ENCODE assay signal across 14 cellular contexts in genomic region chr19:46381746-46382345, GRCh38. TPM values are rescaled to one million over a fixed set of nuclear protein-coding genes. Genes with fewer than 3 reads are reported as not detected.
DNase-seq lines count a peak whose midpoint lies in the region; ATAC-seq and TF ChIP-seq lines count a peak whose summit lies in the region.
"Had no signal": no experiment of that assay in that cellular context is flagged by ENCODE, and none has a peak within 500 bp of the region (broad histone marks: within the 10 kb centered on the region; RNA-seq: fewer than 3 reads in every experiment).

No MANE protein-coding gene starts in this region.

- no peak overlapping the region for H3K4me3 Mint-ChIP-seq in nephron
- H3K4me3 Mint-ChIP-seq: B cell; CD8-positive, alpha-beta memory T cell had no signal

- in situ Hi-C loops in G401 (cut with HindIII; ENCODE audit: low sequenced_read_pairs) (no loop called here), HAP-1 (cut with MboI; ENCODE audit: low sequenced_read_pairs) (no loop called here)

- H3K27me3 ChIP-seq in HAP-1 (ENCODE audit: low read depth), result no peaks in the 10 kb centered on the region

- peaks cover 83% of the 10 kb centered on the region for H3K36me3 ChIP-seq in HAP-1 (replicated peaks)

- no peaks in the 10 kb centered on the region for H3K9me3 ChIP-seq in HAP-1

- ATAC-seq in HG02852 (IDR thresholded peaks at IDR 0.05; ENCODE audit: unreplicated experiment), result no peak

- peak; percentile 55 for DNase-seq in G401 (ENCODE audit: low spot score)
- DNase-seq in NCI-H446 (lab: John Stamatoyannopoulos, UW), result peak; percentile 64 to 80
- DNase-seq in cerebellum (ENCODE audit: low spot score), result peak; percentile 49
- no peak for DNase-seq in RPMI8226
- no peak for DNase-seq in HAP-1 (ENCODE audit: low spot score in 2 of 2)
- DNase-seq in NCI-H1092 (lab: John Stamatoyannopoulos, UW), result no peak
- DNase-seq: CD8-positive, alpha-beta memory T cell; EL; NCI-H345; NCI-H748 treated with DMSO at 0.1 percent for 48 hours; SHP77 treated with DMSO at 0.1 percent for 48 hours had no signal

- H3K27me3 Mint-ChIP-seq in nephron (ENCODE audit: low read depth), result no peaks in the 10 kb centered on the region
- H3K27me3 Mint-ChIP-seq: B cell; CD8-positive, alpha-beta memory T cell had no signal

- no peak for TF ChIP-seq CTCF in nephron (IDR thresholded peaks at IDR 0.05; ENCODE audit: unreplicated experiment in 3 of 3)

- peaks cover 43% of the 10 kb centered on the region for H3K4me1 Mint-ChIP-seq in nephron

- no peak overlapping the region for H3K4me3 ChIP-seq in HAP-1

- H3K4me1 ChIP-seq in HAP-1, result peaks cover 3% of the 10 kb centered on the region; the same call in 1 of the 2 replicates

- peaks cover 88% of the 10 kb centered on the region for H3K36me3 Mint-ChIP-seq in nephron (ENCODE audit: low read depth)

- H3K9me3 Mint-ChIP-seq in nephron, result peaks cover 9% of the 10 kb centered on the region
- H3K9me3 Mint-ChIP-seq: CD8-positive, alpha-beta memory T cell had no signal

- peak overlapping the region; percentile 7 to 75 (median 49) for H3K27ac Mint-ChIP-seq in nephron
- H3K27ac Mint-ChIP-seq: B cell had no signal

RNA-seq across cellular contexts. Expression of gene CCDC8, which starts 31.5 kb away (rescaled TPM):
- total RNA-seq in G401 (2014; rRNA removed; shearing (Covaris generic)), result 74.2 and 93.6 TPM in 2 replicates
- total RNA-seq in cerebellum, result 7.7 TPM
- total RNA-seq: B cell; CD8-positive, alpha-beta memory T cell had no signal

RNA-seq across cellular contexts. Expression of gene PPP5C, which starts 35.0 kb away (rescaled TPM):
- 125 and 155 TPM in 2 replicates for total RNA-seq in G401 (2014; rRNA removed; shearing (Covaris generic))
- total RNA-seq in cerebellum, result 49.1 TPM

RNA-seq across cellular contexts. Expression of gene PNMA8C, which starts 46.9 kb away (rescaled TPM):
- total RNA-seq in G401 (2014; rRNA removed; shearing (Covaris generic)), result not detected in 2 replicates
- 8.9 TPM for total RNA-seq in cerebellum
- total RNA-seq: B cell; CD8-positive, alpha-beta memory T cell had no signal

Comparison
In these comparisons a context has a peak if more than half of its experiments do, and no peak if none do; other contexts are left out.
1. DNase-seq: peak in G401 (single experiment), NCI-H446 (2 of 2) and cerebellum (single experiment); none in RPMI8226 (single experiment), HAP-1 (0 of 2) and NCI-H1092 (single experiment).